Comparison of ENCODE assay signal across 9 cellular contexts in the genomic region with DNA sequence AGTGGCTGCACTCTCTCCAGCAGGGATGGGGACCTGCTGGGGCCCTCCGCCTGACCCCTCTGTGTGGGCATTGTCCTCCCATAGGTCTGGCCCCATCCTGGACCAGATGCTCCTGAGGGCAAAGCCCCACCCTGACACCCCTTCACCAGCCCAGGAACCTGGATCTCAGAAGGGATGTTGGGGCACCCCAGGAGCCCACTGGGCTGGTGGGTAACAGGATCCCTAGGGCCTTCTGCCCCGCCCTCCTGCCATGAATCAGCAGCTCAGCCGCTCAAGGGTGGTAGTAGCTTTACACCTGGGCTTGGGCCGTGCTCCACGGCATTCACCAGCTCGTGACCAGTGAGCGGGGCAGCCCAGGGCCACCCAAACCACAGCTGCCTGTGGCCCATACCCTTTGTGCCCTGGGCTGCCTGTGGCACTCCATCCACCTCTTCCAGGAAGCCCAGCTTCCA. TPM values are rescaled to one million over a fixed set of nuclear protein-coding genes. Genes with fewer than 3 reads are reported as not detected.
DNase-seq lines count a peak whose midpoint lies in the region; ATAC-seq and TF ChIP-seq lines count a peak whose summit lies in the region.
"Had no signal": no experiment of that assay in that cellular context is flagged by ENCODE, and none has a peak within 500 bp of the region (broad histone marks: within the 10 kb centered on the region; RNA-seq: fewer than 3 reads in every experiment).

No MANE protein-coding gene starts in this region.

- no CpG with 5 or more reads among the region's 7 CpGs for WGBS in gastroesophageal sphincter (ENCODE audit: low coverage in 1 of 2), 2 donors

- peak overlapping the region; percentile 97 for H3K4me3 ChIP-seq in Karpas-422 (ENCODE audit: low read length)
- no peak overlapping the region for H3K4me3 ChIP-seq in gastroesophageal sphincter

- H3K27ac ChIP-seq in Karpas-422 (ENCODE audit: low read length) (peak overlapping the region; percentile 78), gastroesophageal sphincter (peak overlapping the region in 1 of 4 donors; percentile 75)

- DNase-seq in T-helper 2 cell treated with Interferon-gamma antibody and Interleukin-4, amounts not matched to agents 5 μg/mL and 100 μg/mL, for 36 hours (ENCODE audit: low spot score), result no peak
- DNase-seq in T-helper 2 cell (no peak), Karpas-422 (peak; percentile 86), nephron progenitor cell (no peak), cerebellar nuclear complex (lab: John Stamatoyannopoulos, UW) (no peak)
- no peak for DNase-seq in activated naive CD4-positive, alpha-beta T cell treated with anti-CD3 and anti-CD28 coated beads, Interleukin-2, amount 50 U/mL, for 72 hours (ENCODE audit: low spot score in 2 of 2)
- DNase-seq: small intestine had no signal

- peaks cover 24% of the 10 kb centered on the region for H3K4me1 ChIP-seq in Karpas-422 (ENCODE audit: low read length)
- peaks cover 0 to 55% (median 12%) of the 10 kb centered on the region in 3 donors for H3K4me1 ChIP-seq in gastroesophageal sphincter

- H3K36me3 Mint-ChIP-seq in T-helper 2 cell treated with Interferon-gamma antibody and Interleukin-4, amounts not matched to agents 5 μg/mL and 100 μg/mL, for 36 hours (ENCODE audit: low read depth), result no peaks in the 10 kb centered on the region
- H3K36me3 Mint-ChIP-seq in activated naive CD4-positive, alpha-beta T cell treated with anti-CD3 and anti-CD28 coated beads, Interleukin-2, amount 50 U/mL, for 72 hours, result no peaks in the 10 kb centered on the region
- H3K36me3 Mint-ChIP-seq in nephron progenitor cell (ENCODE audit: low read depth), result no peaks in the 10 kb centered on the region

- H3K9ac ChIP-seq in Karpas-422 (ENCODE audit: low read length), result peak overlapping the region; percentile 98

- peaks cover 5% of the 10 kb centered on the region for H3K4me1 Mint-ChIP-seq in T-helper 2 cell treated with Interferon-gamma antibody and Interleukin-4, amounts not matched to agents 5 μg/mL and 100 μg/mL, for 36 hours (ENCODE audit: low read depth)
- peaks cover 34% of the 10 kb centered on the region for H3K4me1 Mint-ChIP-seq in nephron progenitor cell

- H4K20me1 ChIP-seq in Karpas-422 (ENCODE audit: insufficient read depth, low read depth, low read length), result no peaks in the 10 kb centered on the region

- H3K9me3 Mint-ChIP-seq in T-helper 2 cell treated with Interferon-gamma antibody and Interleukin-4, amounts not matched to agents 5 μg/mL and 100 μg/mL, for 36 hours, result no peaks in the 10 kb centered on the region
- H3K9me3 Mint-ChIP-seq in activated naive CD4-positive, alpha-beta T cell treated with anti-CD3 and anti-CD28 coated beads, Interleukin-2, amount 50 U/mL, for 72 hours, result no peaks in the 10 kb centered on the region
- no peaks in the 10 kb centered on the region for H3K9me3 Mint-ChIP-seq in nephron progenitor cell

- no peak for TF ChIP-seq CTCF in nephron progenitor cell (IDR thresholded peaks at IDR 0.05)
- TF ChIP-seq CTCF in gastroesophageal sphincter (IDR thresholded peaks at IDR 0.05), result no peak

- peak; percentile 15 to 17 for ATAC-seq in activated naive CD4-positive, alpha-beta T cell treated with anti-CD3 and anti-CD28 coated beads, Interleukin-2, amount 50 U/mL, for 72 hours
- ATAC-seq in HG03045 (IDR thresholded peaks at IDR 0.05; ENCODE audit: unreplicated experiment) (no peak), gastroesophageal sphincter (no peak)

- no peak for TF ChIP-seq EP300 in gastroesophageal sphincter (IDR thresholded peaks at IDR 0.05)

- peaks cover 14% of the 10 kb centered on the region for H3K27me3 Mint-ChIP-seq in T-helper 2 cell treated with Interferon-gamma antibody and Interleukin-4, amounts not matched to agents 5 μg/mL and 100 μg/mL, for 36 hours (ENCODE audit: low read depth)
- H3K27me3 Mint-ChIP-seq in nephron progenitor cell (ENCODE audit: low read depth, poor library complexity), result peaks cover 12% of the 10 kb centered on the region

- no peak overlapping the region for H2AFZ ChIP-seq in Karpas-422 (ENCODE audit: low read length)

- H3K9me2 ChIP-seq in Karpas-422 (replicated peaks; ENCODE audit: insufficient read depth, low read length), result no peaks in the 10 kb centered on the region

- H3K27me3 ChIP-seq in Karpas-422 (ENCODE audit: low read length), result no peaks in the 10 kb centered on the region
- peaks cover 57% of the 10 kb centered on the region for H3K27me3 ChIP-seq in gastroesophageal sphincter

- H3K27ac Mint-ChIP-seq in T-helper 2 cell treated with Interferon-gamma antibody and Interleukin-4, amounts not matched to agents 5 μg/mL and 100 μg/mL, for 36 hours, result no peak overlapping the region
- H3K27ac Mint-ChIP-seq in activated naive CD4-positive, alpha-beta T cell treated with anti-CD3 and anti-CD28 coated beads, Interleukin-2, amount 50 U/mL, for 72 hours, result no peak overlapping the region
- H3K27ac Mint-ChIP-seq in nephron progenitor cell, result no peak overlapping the region

- peaks cover 25% of the 10 kb centered on the region for H3K79me2 ChIP-seq in Karpas-422 (ENCODE audit: low read length)

- peak overlapping the region; percentile 66 for H3K4me3 Mint-ChIP-seq in T-helper 2 cell treated with Interferon-gamma antibody and Interleukin-4, amounts not matched to agents 5 μg/mL and 100 μg/mL, for 36 hours
- H3K4me3 Mint-ChIP-seq in nephron progenitor cell, result peak overlapping the region; percentile 75

- no peaks in the 10 kb centered on the region; the same call in 1 of the 2 replicates for H3K36me3 ChIP-seq in Karpas-422 (ENCODE audit: insufficient read depth, low read length)
- H3K36me3 ChIP-seq in gastroesophageal sphincter, result peaks cover 0 to 4% of the 10 kb centered on the region in 2 donors

- no peak for TF ChIP-seq POLR2A in gastroesophageal sphincter (IDR thresholded peaks at IDR 0.05)

- peak overlapping the region; percentile 75 for H3K4me2 ChIP-seq in Karpas-422 (ENCODE audit: low read depth, low read length, poor library complexity, severe bottlenecking)

- no peaks in the 10 kb centered on the region for H3K9me3 ChIP-seq in Karpas-422 (ENCODE audit: low read length)
- no peaks in the 10 kb centered on the region for H3K9me3 ChIP-seq in gastroesophageal sphincter

RNA-seq across cellular contexts. Expression of a gene that starts 1.0 kb away (rescaled TPM):
- total RNA-seq in Karpas-422 (2014; rRNA removed; shearing (Covaris generic); ENCODE audit: low replicate concordance), result 45.4 and 110 TPM in 2 replicates
- 10 to 100 TPM in 1 of 2 donors, 1 to 10 TPM in 1; 7.1 to 14.2 TPM for total RNA-seq in activated naive CD4-positive, alpha-beta T cell treated with anti-CD3 and anti-CD28 coated beads, Interleukin-2, amount 50 U/mL, for 72 hours
- total RNA-seq in gastroesophageal sphincter, result 10 to 100 TPM; 10.1 to 18.4 (median 14.0) TPM

RNA-seq across cellular contexts. Expression of a gene that starts 7.7 kb away (rescaled TPM):
- total RNA-seq in Karpas-422 (2014; rRNA removed; shearing (Covaris generic); ENCODE audit: low replicate concordance), result 6.4 and 15.8 TPM in 2 replicates
- total RNA-seq in activated naive CD4-positive, alpha-beta T cell treated with anti-CD3 and anti-CD28 coated beads, Interleukin-2, amount 50 U/mL, for 72 hours, result 10 to 100 TPM; 15.6 to 25.7 TPM
- 10 to 100 TPM in 2 of 4 donors, 1 to 10 TPM in 2; 6.8 to 11.5 (median 10.4) TPM for total RNA-seq in gastroesophageal sphincter

RNA-seq across cellular contexts. Expression of a gene that starts 11.4 kb away (rescaled TPM):
- total RNA-seq in Karpas-422 (2014; rRNA removed; shearing (Covaris generic); ENCODE audit: low replicate concordance), result 42.3 and 89.8 TPM in 2 replicates
- 10 to 100 TPM; 43.7 to 67.3 TPM for total RNA-seq in activated naive CD4-positive, alpha-beta T cell treated with anti-CD3 and anti-CD28 coated beads, Interleukin-2, amount 50 U/mL, for 72 hours
- 10 to 100 TPM in 3 of 4 donors, 1 to 10 TPM in 1; 9.4 to 24.7 (median 12.5) TPM for total RNA-seq in gastroesophageal sphincter

RNA-seq across cellular contexts. Expression of a gene that starts 17.7 kb away (rescaled TPM):
- 16.9 and 32.5 TPM in 2 replicates for total RNA-seq in Karpas-422 (2014; rRNA removed; shearing (Covaris generic); ENCODE audit: low replicate concordance)
- 10 to 100 TPM; 49.6 to 50.9 TPM for total RNA-seq in activated naive CD4-positive, alpha-beta T cell treated with anti-CD3 and anti-CD28 coated beads, Interleukin-2, amount 50 U/mL, for 72 hours
- 10 to 100 TPM; 26.1 to 48.3 (median 37.4) TPM for total RNA-seq in gastroesophageal sphincter

RNA-seq across cellular contexts. Expression of a gene that starts 45.0 kb away (rescaled TPM):
- 2.6 and 7.8 TPM in 2 replicates for total RNA-seq in Karpas-422 (2014; rRNA removed; shearing (Covaris generic); ENCODE audit: low replicate concordance)
- 10 to 100 TPM; 10.3 to 13.1 TPM for total RNA-seq in activated naive CD4-positive, alpha-beta T cell treated with anti-CD3 and anti-CD28 coated beads, Interleukin-2, amount 50 U/mL, for 72 hours
- total RNA-seq in gastroesophageal sphincter, result 100 to 1,000 TPM in 2 of 4 donors, 10 to 100 TPM in 2; 93.2 to 207 (median 102) TPM

Comparison
In these comparisons a context has a peak if more than half of its experiments do, and no peak if none do; other contexts are left out.
1. ATAC-seq: peak in activated naive CD4-positive, alpha-beta T cell treated with anti-CD3 and anti-CD28 coated beads, Interleukin-2, amount 50 U/mL, for 72 hours (2 of 2); none in HG03045 (single experiment) and gastroesophageal sphincter (single experiment).